ENCODE assay signal across 32 cellular contexts in the genomic region with DNA sequence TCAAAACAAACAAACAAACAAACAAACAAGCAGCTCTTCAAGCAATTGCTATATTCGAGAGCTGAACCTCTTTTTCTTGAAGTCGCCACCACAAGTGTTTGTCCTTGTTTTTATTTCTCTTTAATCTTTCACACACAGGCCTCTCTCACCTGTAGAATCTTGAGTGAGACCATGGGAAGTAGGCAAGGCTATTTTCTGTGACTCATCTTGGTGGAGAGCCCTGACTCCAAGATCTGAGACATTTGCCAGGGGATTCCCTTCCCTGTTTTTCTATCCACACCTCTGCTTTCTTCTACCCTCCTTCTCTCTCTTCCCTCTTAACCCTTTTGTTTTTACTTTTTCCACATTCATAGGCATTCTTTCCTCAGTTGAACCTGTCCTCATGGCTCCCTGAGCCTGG. TPM values are rescaled to one million over a fixed set of nuclear protein-coding genes. Genes with fewer than 3 reads are reported as not detected.
DNase-seq lines count a peak whose midpoint lies in the region; ATAC-seq and TF ChIP-seq lines count a peak whose summit lies in the region.
"Had no signal": no experiment of that assay in that cellular context is flagged by ENCODE, and none has a peak within 500 bp of the region (broad histone marks: within the 10 kb centered on the region; RNA-seq: fewer than 3 reads in every experiment).

No MANE protein-coding gene starts in this region.

- no peak overlapping the region for H3K4ac ChIP-seq in mesenchymal stem cell (ENCODE audit: low read depth in 1 of 2, low read length in 2 of 2)

- no TSS peak for BruUV-seq in Calu3 (replicated peaks; lab: Mats Ljungman, UMichigan)
- BruUV-seq in PC-3 (replicated peaks; lab: Mats Ljungman, UMichigan) = no TSS peak

- H3K14ac ChIP-seq in mesenchymal stem cell (ENCODE audit: low read length in 2 of 2) = no peak overlapping the region

- H3K27me3 Mint-ChIP-seq in Calu3 (ENCODE audit: unreplicated experiment) = no peaks in the 10 kb centered on the region
- no peaks in the 10 kb centered on the region for H3K27me3 Mint-ChIP-seq in endodermal cell (ENCODE audit: insufficient read depth)
- H3K27me3 Mint-ChIP-seq: activated naive CD8-positive, alpha-beta T cell had no signal

- no peaks in the 10 kb centered on the region for H3F3A ChIP-seq in PC-3 (ENCODE audit: low read length, unreplicated experiment)

- no peak overlapping the region for H3K27ac ChIP-seq in PC-3 (ENCODE audit: low read length)
- no peak overlapping the region for H3K27ac ChIP-seq in endodermal cell (ENCODE audit: low read depth, low read length)
- no peak overlapping the region for H3K27ac ChIP-seq in mesenchymal stem cell (ENCODE audit: low read length, poor library complexity, severe bottlenecking)
- no peak overlapping the region for H3K27ac ChIP-seq in prostate gland
- H3K27ac ChIP-seq: ascending aorta, colonic mucosa, epithelial cell of prostate, heart left ventricle, Peyer's patch, upper lobe of right lung had no signal

- H3K9ac ChIP-seq in PC-3 (ENCODE audit: low read length) = no peak overlapping the region
- no peak overlapping the region for H3K9ac ChIP-seq in endodermal cell (ENCODE audit: extremely low read depth, low read length, poor library complexity, severe bottlenecking)
- peak overlapping the region; percentile 17 for H3K9ac ChIP-seq in mesenchymal stem cell (ENCODE audit: low read length)

- WGBS in endodermal cell (ENCODE audit: insufficient coverage in 1 of 2, insufficient read length in 1 of 2), 2 experiments = 92 to 94% methylated on average over 2 of the region's 2 CpGs
- WGBS in mesenchymal stem cell = 69% methylated on average over 1 of the region's 2 CpGs
- WGBS in prostate gland = 83% methylated on average over 2 of the region's 2 CpGs

- no peak overlapping the region for H2BK15ac ChIP-seq in mesenchymal stem cell (ENCODE audit: low read depth, poor library complexity, severe bottlenecking)

- H3K9me3 Mint-ChIP-seq in Calu3 (ENCODE audit: low read depth, unreplicated experiment) (no peaks in the 10 kb centered on the region), endodermal cell (no peaks in the 10 kb centered on the region)
- H3K9me3 Mint-ChIP-seq in activated naive CD4-positive, alpha-beta T cell treated with anti-CD3 and anti-CD28 coated beads, Interleukin-2, amount 50 U/mL, for 72 hours = peaks cover 0 to 5% of the 10 kb centered on the region in 2 donors
- H3K9me3 Mint-ChIP-seq: activated CD4-positive, alpha-beta T cell treated with anti-CD3 and anti-CD28 coated beads, Interleukin-2, amount 10 ng/mL, durations not matched to agents 24 days and 14 days; CD14-positive monocyte; natural killer cell had no signal

- H4K91ac ChIP-seq in mesenchymal stem cell (ENCODE audit: low read length) = no peak overlapping the region

- peaks cover 13% of the 10 kb centered on the region for H3K4me1 Mint-ChIP-seq in Calu3 (ENCODE audit: low read depth, unreplicated experiment)
- H3K4me1 Mint-ChIP-seq in endodermal cell = peaks cover 12% of the 10 kb centered on the region

- POLR2A ChIA-PET in PC-3 (lab: Charles Lee; ENCODE audit: unreplicated experiment) = no interaction called here

- H4K20me1 ChIP-seq in PC-3 (ENCODE audit: low read length) = no peaks in the 10 kb centered on the region

- no peak overlapping the region for H4K8ac ChIP-seq in mesenchymal stem cell (ENCODE audit: low read length)

- no peak for TF ChIP-seq POLR2A in prostate gland (IDR thresholded peaks at IDR 0.05)

- H2AFZ ChIP-seq in PC-3 (ENCODE audit: low read length) (peak overlapping the region; percentile 38; the same call in 1 of the 2 replicates), mesenchymal stem cell (ENCODE audit: low read depth, low read length) (no peak overlapping the region)

- ATAC-seq in PC-3 = peak; percentile 29; the same call in 1 of the 2 replicates
- no peak for ATAC-seq in GM21737 (IDR thresholded peaks at IDR 0.05; ENCODE audit: unreplicated experiment)
- no peak for ATAC-seq in HG02623 (IDR thresholded peaks at IDR 0.05; ENCODE audit: unreplicated experiment)
- ATAC-seq in activated naive CD4-positive, alpha-beta T cell treated with anti-CD3 and anti-CD28 coated beads, Interleukin-2, amount 50 U/mL, for 72 hours = no peak
- ATAC-seq: natural killer cell, upper lobe of right lung had no signal

- no peak overlapping the region for H2AK5ac ChIP-seq in mesenchymal stem cell (ENCODE audit: low read length, severe bottlenecking)

- DNase-seq in Calu3 (no peak), PC-3 (peak; percentile 35), endodermal cell (no peak), mesenchymal stem cell (no peak), prostate gland (ENCODE audit: low spot score) (no peak)
- DNase-seq in activated naive CD4-positive, alpha-beta T cell treated with anti-CD3 and anti-CD28 coated beads, Interleukin-2, amount 50 U/mL, for 72 hours (ENCODE audit: low spot score in 2 of 2) = no peak
- DNase-seq: activated CD4-positive, alpha-beta T cell treated with anti-CD3 and anti-CD28 coated beads, Interleukin-2, amount 10 ng/mL, durations not matched to agents 24 days and 14 days; activated CD8-positive, alpha-beta memory T cell treated with anti-CD3 and anti-CD28 coated beads for 24 hours; activated T-cell treated with anti-CD3 and anti-CD28 coated beads for 4 hours; effector CD4-positive, alpha-beta T cell; foreskin melanocyte; kidney; natural killer cell; NCI-H1417 treated with DMSO at 0.1 percent for 48 hours; NCI-H2029 treated with DMSO at 0.1 percent for 48 hours; NCI-H526; occipital lobe; stimulated activated naive CD4-positive, alpha-beta T cell; upper lobe of right lung had no signal

- H3K9me2 ChIP-seq in PC-3 (replicated peaks; ENCODE audit: low read length) = no peaks in the 10 kb centered on the region

- no peaks in the 10 kb centered on the region for H3K36me3 ChIP-seq in PC-3 (ENCODE audit: low read depth, low read length)
- no peaks in the 10 kb centered on the region for H3K36me3 ChIP-seq in endodermal cell (ENCODE audit: control insufficient read depth, insufficient read depth, low read length)
- no peaks in the 10 kb centered on the region for H3K36me3 ChIP-seq in mesenchymal stem cell (ENCODE audit: control insufficient read depth in 1 of 2, insufficient read depth in 2 of 2, low read depth in 1 of 2, low read length in 2 of 2)
- H3K36me3 ChIP-seq in prostate gland = no peaks in the 10 kb centered on the region
- H3K36me3 ChIP-seq: ascending aorta, colonic mucosa, heart left ventricle, Peyer's patch, upper lobe of right lung had no signal

- TF ChIP-seq CTCF in Calu3 (IDR thresholded peaks at IDR 0.05; ENCODE audit: unreplicated experiment) = no peak
- TF ChIP-seq CTCF in PC-3 (conservative IDR thresholded peaks at IDR 0.05; ENCODE audit: low read depth, low read length) = no peak
- no peak for TF ChIP-seq CTCF in endodermal cell (conservative IDR thresholded peaks at IDR 0.05)
- no peak for TF ChIP-seq CTCF in prostate gland (IDR thresholded peaks at IDR 0.05)

- no peak overlapping the region for H2BK12ac ChIP-seq in mesenchymal stem cell (ENCODE audit: low read length in 2 of 2)

- no peaks in the 10 kb centered on the region for H3K36me3 Mint-ChIP-seq in Calu3 (ENCODE audit: insufficient read depth, unreplicated experiment)
- H3K36me3 Mint-ChIP-seq in endodermal cell (ENCODE audit: low read depth) = no peaks in the 10 kb centered on the region
- no peaks in the 10 kb centered on the region for H3K36me3 Mint-ChIP-seq in activated naive CD4-positive, alpha-beta T cell treated with anti-CD3 and anti-CD28 coated beads, Interleukin-2, amount 50 U/mL, for 72 hours
- H3K36me3 Mint-ChIP-seq: natural killer cell had no signal

- no peak overlapping the region for H3K4me3 ChIP-seq in PC-3 (ENCODE audit: low read length)
- H3K4me3 ChIP-seq in endodermal cell (ENCODE audit: low read length) = no peak overlapping the region
- no peak overlapping the region for H3K4me3 ChIP-seq in mesenchymal stem cell (ENCODE audit: insufficient read depth in 1 of 2, low read depth in 1 of 2, low read length in 2 of 2)
- no peak overlapping the region for H3K4me3 ChIP-seq in prostate gland
- H3K4me3 ChIP-seq: ascending aorta, colonic mucosa, heart left ventricle, Peyer's patch, upper lobe of right lung had no signal

- H3K27ac Mint-ChIP-seq in Calu3 (ENCODE audit: unreplicated experiment) (no peak overlapping the region), endodermal cell (peak overlapping the region; percentile 9)
- no peak overlapping the region for H3K27ac Mint-ChIP-seq in activated naive CD4-positive, alpha-beta T cell treated with anti-CD3 and anti-CD28 coated beads, Interleukin-2, amount 50 U/mL, for 72 hours
- H3K27ac Mint-ChIP-seq: activated CD4-positive, alpha-beta T cell treated with anti-CD3 and anti-CD28 coated beads, Interleukin-2, amount 10 ng/mL, durations not matched to agents 24 days and 14 days; activated naive CD8-positive, alpha-beta T cell; natural killer cell had no signal

- no peaks in the 10 kb centered on the region for H3K79me2 ChIP-seq in PC-3 (ENCODE audit: low read length)

- CTCF ChIA-PET in Calu3 (lab: Charles Lee) = no interaction called here
- CTCF ChIA-PET in PC-3 (lab: Charles Lee) = no interaction called here

- H3K4me1 ChIP-seq in PC-3 (ENCODE audit: insufficient read depth, low read length) (peaks cover 23% of the 10 kb centered on the region), endodermal cell (ENCODE audit: control insufficient read depth, insufficient read depth, low read length) (no peaks in the 10 kb centered on the region), mesenchymal stem cell (ENCODE audit: control insufficient read depth, insufficient read depth, low read depth, low read length) (no peaks in the 10 kb centered on the region), prostate gland (replicated peaks) (no peaks in the 10 kb centered on the region)
- H3K4me1 ChIP-seq: ascending aorta, colonic mucosa, heart left ventricle, upper lobe of right lung had no signal

- intact Hi-C loops in Calu3 (cut with micrococcal nuclease; ENCODE audit: unreplicated experiment) (no loop called here), PC-3 (cut with micrococcal nuclease) (no loop called here), prostate gland (cut with DNase I) (no loop called here)

- H3K4me3 Mint-ChIP-seq in Calu3 (ENCODE audit: low read depth, unreplicated experiment) = peak overlapping the region; percentile 13
- no peak overlapping the region for H3K4me3 Mint-ChIP-seq in endodermal cell
- H3K4me3 Mint-ChIP-seq: activated CD4-positive, alpha-beta T cell treated with anti-CD3 and anti-CD28 coated beads, Interleukin-2, amount 10 ng/mL, durations not matched to agents 24 days and 14 days; activated naive CD8-positive, alpha-beta T cell; CD14-positive monocyte; natural killer cell had no signal

- H3K4me2 ChIP-seq in PC-3 (ENCODE audit: low read length) (peak overlapping the region; percentile 51), mesenchymal stem cell (ENCODE audit: low read length, poor library complexity, severe bottlenecking) (no peak overlapping the region)

- H2BK120ac ChIP-seq in mesenchymal stem cell (ENCODE audit: low read depth, low read length) = no peak overlapping the region

- H3K79me1 ChIP-seq in mesenchymal stem cell (replicated peaks; ENCODE audit: low read length, poor library complexity, severe bottlenecking) = no peaks in the 10 kb centered on the region

- H3K23ac ChIP-seq in mesenchymal stem cell (ENCODE audit: low read length in 2 of 2) = no peak overlapping the region

- no peak overlapping the region for H2BK5ac ChIP-seq in mesenchymal stem cell (ENCODE audit: low read depth, low read length, poor library complexity, severe bottlenecking)

- H3K27me3 ChIP-seq in PC-3 (ENCODE audit: low read length) (no peaks in the 10 kb centered on the region), endodermal cell (ENCODE audit: control insufficient read depth, insufficient read depth, low read length, poor library complexity, severe bottlenecking) (no peaks in the 10 kb centered on the region), mesenchymal stem cell (ENCODE audit: control insufficient read depth in 1 of 2, insufficient read depth in 1 of 2, low read length in 2 of 2) (no peaks in the 10 kb centered on the region), prostate gland (replicated peaks; ENCODE audit: insufficient read depth) (no peaks in the 10 kb centered on the region)
- H3K27me3 ChIP-seq: ascending aorta, colonic mucosa, heart left ventricle, Peyer's patch, upper lobe of right lung had no signal

- no peak overlapping the region for H3K18ac ChIP-seq in mesenchymal stem cell (ENCODE audit: low read depth in 1 of 2, low read length in 2 of 2)

- H3K9me3 ChIP-seq in PC-3 (ENCODE audit: low read length) (no peaks in the 10 kb centered on the region), endodermal cell (ENCODE audit: control insufficient read depth, low read length) (no peaks in the 10 kb centered on the region), mesenchymal stem cell (ENCODE audit: control insufficient read depth, low read length) (no peaks in the 10 kb centered on the region), prostate gland (no peaks in the 10 kb centered on the region)
- H3K9me3 ChIP-seq: ascending aorta, colonic mucosa, heart left ventricle, Peyer's patch, upper lobe of right lung had no signal

RNA-seq across cellular contexts. Expression of a gene that starts 8.0 kb away (rescaled TPM):
- not detected in 2 replicates for total RNA-seq in Calu3 (2022)
- not detected in 2 replicates for total RNA-seq in PC-3 (2014; rRNA removed)
- under 1 TPM in 1 of 2 donors, not detected in 1; 0.37 TPM for total RNA-seq in endodermal cell
- polyA plus RNA-seq in endodermal cell (2013, experiment 1 of 2) = not detected
- polyA plus RNA-seq in endodermal cell (2013, experiment 2 of 2) = not detected
- not detected for polyA plus RNA-seq in mesenchymal stem cell (2013, experiment 1 of 2)
- polyA plus RNA-seq in mesenchymal stem cell (2013, experiment 2 of 2) = not detected
- not detected for total RNA-seq in prostate gland
- total RNA-seq in activated naive CD4-positive, alpha-beta T cell treated with anti-CD3 and anti-CD28 coated beads, Interleukin-2, amount 50 U/mL, for 72 hours = not detected
- total RNA-seq: activated CD4-positive, alpha-beta T cell treated with anti-CD3 and anti-CD28 coated beads, Interleukin-2, amount 10 ng/mL, durations not matched to agents 24 days and 14 days; ascending aorta; cardiac septum; colonic mucosa; heart left ventricle; kidney; occipital lobe; skeletal muscle tissue; upper lobe of right lung had no signal
- polyA plus RNA-seq: CD14-positive monocyte, heart left ventricle, liver had no signal

RNA-seq across cellular contexts. Expression of a gene that starts 26.6 kb away (rescaled TPM):
- total RNA-seq in Calu3 (2022) (21.6 and 23.6 TPM in 2 replicates), PC-3 (2014; rRNA removed) (43.9 and 46.4 TPM in 2 replicates), endodermal cell (100 to 1,000 TPM in 1 of 2 donors, 10 to 100 TPM in 1; 70.0 to 103 TPM), prostate gland (10 to 100 TPM; 10.5 to 15.7 TPM)
- polyA plus RNA-seq in endodermal cell (2013, experiment 1 of 2) = 8.4 TPM
- 5.8 TPM for polyA plus RNA-seq in endodermal cell (2013, experiment 2 of 2)
- polyA plus RNA-seq in mesenchymal stem cell (2013, experiment 1 of 2) = 0.10 TPM
- polyA plus RNA-seq in mesenchymal stem cell (2013, experiment 2 of 2) = 0.03 TPM
- total RNA-seq in activated naive CD4-positive, alpha-beta T cell treated with anti-CD3 and anti-CD28 coated beads, Interleukin-2, amount 50 U/mL, for 72 hours = 1 to 10 TPM; 1.8 to 2.4 TPM
- total RNA-seq: ascending aorta, cardiac septum, occipital lobe had no signal

RNA-seq across cellular contexts. Expression of a gene that starts 42.4 kb away (rescaled TPM):
- not detected in 2 replicates for total RNA-seq in Calu3 (2022)
- not detected in 2 replicates for total RNA-seq in PC-3 (2014; rRNA removed)
- total RNA-seq in endodermal cell = under 1 TPM in 1 of 2 donors, not detected in 1; 0.59 TPM
- not detected for polyA plus RNA-seq in endodermal cell (2013, experiment 1 of 2)
- polyA plus RNA-seq in endodermal cell (2013, experiment 2 of 2) = not detected
- not detected for polyA plus RNA-seq in mesenchymal stem cell (2013, experiment 1 of 2)
- polyA plus RNA-seq in mesenchymal stem cell (2013, experiment 2 of 2) = not detected
- 1 to 10 TPM in 1 of 2 donors, not detected in 1; 2.7 TPM for total RNA-seq in prostate gland
- not detected for total RNA-seq in activated naive CD4-positive, alpha-beta T cell treated with anti-CD3 and anti-CD28 coated beads, Interleukin-2, amount 50 U/mL, for 72 hours
- total RNA-seq: activated CD4-positive, alpha-beta T cell treated with anti-CD3 and anti-CD28 coated beads, Interleukin-2, amount 10 ng/mL, durations not matched to agents 24 days and 14 days; ascending aorta; cardiac septum; colonic mucosa; heart left ventricle; kidney; natural killer cell; occipital lobe; Peyer's patch; skeletal muscle tissue; temporal lobe; upper lobe of right lung had no signal
- polyA plus RNA-seq: CD14-positive monocyte, heart left ventricle, liver had no signal

RNA-seq across cellular contexts. Expression of a gene that starts 54.1 kb away (rescaled TPM):
- total RNA-seq in Calu3 (2022) (114 and 119 TPM in 2 replicates), PC-3 (2014; rRNA removed) (103 and 108 TPM in 2 replicates), endodermal cell (100 to 1,000 TPM; 127 to 161 TPM), prostate gland (100 to 1,000 TPM in 1 of 2 donors, 10 to 100 TPM in 1; 55.8 to 256 TPM)
- 116 TPM for polyA plus RNA-seq in endodermal cell (2013, experiment 1 of 2)
- polyA plus RNA-seq in endodermal cell (2013, experiment 2 of 2) = 102 TPM
- polyA plus RNA-seq in mesenchymal stem cell (2013, experiment 1 of 2) = 317 TPM
- polyA plus RNA-seq in mesenchymal stem cell (2013, experiment 2 of 2) = 305 TPM
- 100 to 1,000 TPM in 1 of 2 donors, 10 to 100 TPM in 1; 75.9 to 146 TPM for total RNA-seq in activated naive CD4-positive, alpha-beta T cell treated with anti-CD3 and anti-CD28 coated beads, Interleukin-2, amount 50 U/mL, for 72 hours
